Comparison of ENCODE assay signal across 8 cellular contexts in genomic region chr9:75087824-75088645, GRCh38.
DNase-seq lines count a peak whose midpoint lies in the region; ATAC-seq and FAIRE-seq lines count a peak whose summit lies in the region.

TSS of gene NMRK1 (minus strand) at chr9:75088155. CDS start at chr9:75083115, 5,040 bp downstream.
TSS of gene OSTF1 (plus strand) at chr9:75088514. CDS start at chr9:75088693, 179 bp downstream.

- ATAC-seq in GM21381 (IDR thresholded peaks at IDR 0.05; ENCODE audit: unreplicated experiment) (peak; percentile 83), memory B cell (ENCODE audit: low read depth) (peak; percentile 88)

- DNase-seq in COR-L47 (lab: John Stamatoyannopoulos, UW) (peak; percentile 95), HTR-8/SVneo (ENCODE audit: insufficient read length, low spot score) (peak; percentile 91), NOMO-1 treated with DMSO at 0.1 percent for 48 hours (lab: John Stamatoyannopoulos, UW; ENCODE audit: unreplicated experiment) (peak; percentile 82), memory B cell (ENCODE audit: low spot score in 2 of 2) (peak; percentile 88 to 93)
- DNase-seq in activated CD8-positive, alpha-beta memory T cell treated with anti-CD3 and anti-CD28 coated beads for 4 hours (ENCODE audit: low read depth in 2 of 2): peak; percentile 80 to 82
- DNase-seq in effector memory CD4-positive, alpha-beta T cell: peak; percentile 85 to 89 (median 88)
- DNase-seq in stimulated activated CD8-positive, alpha-beta memory T cell treated with anti-CD3 and anti-CD28 coated beads, Interleukin-12 subunit alpha, Interleukin-12 subunit beta, amount 100 ng/mL, for 1 hour (ENCODE audit: low read depth): peak; percentile 85

- no peaks in the 10 kb centered on the region for H3K9me3 ChIP-seq in effector memory CD4-positive, alpha-beta T cell (ENCODE audit: control insufficient read depth, low read length)

- peak; percentile 86 for FAIRE-seq in HTR-8/SVneo (lab: Jason Lieb, UNC)

- peak within 1 kb of the TSS; percentile 83 for H3K27ac Mint-ChIP-seq in memory B cell

- peak within 1 kb of the TSS; percentile 96 for H3K4me3 ChIP-seq in effector memory CD4-positive, alpha-beta T cell (ENCODE audit: insufficient read depth, low read depth, low read length, poor library complexity, severe bottlenecking)

- no peaks in the 10 kb centered on the region for H3K27me3 ChIP-seq in effector memory CD4-positive, alpha-beta T cell (replicated peaks; ENCODE audit: control insufficient read depth, insufficient read depth, low read length, poor library complexity, severe bottlenecking)

- H3K27me3 Mint-ChIP-seq in memory B cell: no peaks in the 10 kb centered on the region

- peaks cover 3% of the 10 kb centered on the region for H3K36me3 Mint-ChIP-seq in memory B cell

- peaks cover 46% of the 10 kb centered on the region for H3K4me1 ChIP-seq in effector memory CD4-positive, alpha-beta T cell (ENCODE audit: control insufficient read depth, insufficient read depth, low read length, poor library complexity, severe bottlenecking)

- no peaks in the 10 kb centered on the region for H3K9me3 Mint-ChIP-seq in memory B cell

- peak within 1 kb of the TSS; percentile 93 for H3K4me3 Mint-ChIP-seq in memory B cell

- peaks cover under 1% of the 10 kb centered on the region for H3K36me3 ChIP-seq in effector memory CD4-positive, alpha-beta T cell (ENCODE audit: control insufficient read depth, insufficient read depth, low read length)

- peaks cover 40% of the 10 kb centered on the region for H3K4me1 Mint-ChIP-seq in memory B cell

- peak within 1 kb of the TSS; percentile 88 for H3K27ac ChIP-seq in effector memory CD4-positive, alpha-beta T cell (ENCODE audit: insufficient read depth, low read length, poor library complexity, severe bottlenecking)

Comparison
In these comparisons a context has a peak if more than half of its experiments do, and no peak if none do; other contexts are left out.
1. Peak in every context shown above with its lines: DNase-seq, ATAC-seq, H3K4me3 ChIP-seq and H3K27ac ChIP-seq.